Comparison of ENCODE assay signal across 16 cellular contexts in the genomic region with DNA sequence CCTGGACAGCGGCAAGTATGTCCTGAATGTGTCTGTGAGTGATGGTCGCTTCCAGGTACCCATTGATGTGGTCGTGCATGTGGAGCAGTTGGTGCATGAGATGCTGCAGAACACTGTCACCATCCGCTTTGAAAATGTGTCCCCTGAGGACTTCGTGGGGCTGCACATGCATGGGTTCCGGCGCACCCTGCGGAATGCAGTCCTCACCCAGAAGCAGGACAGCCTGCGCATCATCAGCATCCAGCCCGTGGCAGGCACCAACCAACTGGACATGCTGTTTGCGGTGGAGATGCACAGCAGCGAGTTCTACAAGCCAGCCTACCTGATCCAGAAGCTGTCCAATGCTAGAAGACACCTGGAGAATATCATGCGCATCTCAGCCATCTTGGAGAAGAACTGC.
"Had no signal": no experiment of that assay in that cellular context is flagged by ENCODE, and none has a peak within 500 bp of the region (broad histone marks: within the 10 kb centered on the region; RNA-seq: fewer than 3 reads in every experiment).

No MANE protein-coding gene starts in this region.

- H3K9me3 ChIP-seq: MG63, SK-N-SH had no signal

- FAIRE-seq: HepG2, RCC 7860 had no signal

- H3K36me3 ChIP-seq: MG63 had no signal

- H3K9ac ChIP-seq: SK-N-SH had no signal

- H3K27me3 ChIP-seq: MG63 had no signal

- H3K4me3 ChIP-seq: MG63 had no signal

- H3K4me2 ChIP-seq: SK-N-SH had no signal

- DNase-seq: IMR-90, Karpas-422, KG1, MG63, NCI-H1092, NCI-H1694 treated with DMSO at 0.1 percent for 48 hours, NCI-H2107, NCI-H2227 treated with DMSO at 0.1 percent for 48 hours, NCI-H524 treated with DMSO at 0.1 percent for 48 hours, NCI-H774, Right ventricle myocardium superior, RPMI8226, SK-N-SH, SW 1271 had no signal
